In genomic region chr6:79913369-79913768, GRCh38 we compare ENCODE assay signal across 2 cellular contexts.
TF ChIP-seq lines count a peak whose summit lies in the region.

No MANE protein-coding gene starts in this region.

TF ChIP-seq in SK-N-SH, 30 proteins besides CTCF, POLR2A, EP300 and RAD21:
- TF ChIP-seq, protein P1, sequence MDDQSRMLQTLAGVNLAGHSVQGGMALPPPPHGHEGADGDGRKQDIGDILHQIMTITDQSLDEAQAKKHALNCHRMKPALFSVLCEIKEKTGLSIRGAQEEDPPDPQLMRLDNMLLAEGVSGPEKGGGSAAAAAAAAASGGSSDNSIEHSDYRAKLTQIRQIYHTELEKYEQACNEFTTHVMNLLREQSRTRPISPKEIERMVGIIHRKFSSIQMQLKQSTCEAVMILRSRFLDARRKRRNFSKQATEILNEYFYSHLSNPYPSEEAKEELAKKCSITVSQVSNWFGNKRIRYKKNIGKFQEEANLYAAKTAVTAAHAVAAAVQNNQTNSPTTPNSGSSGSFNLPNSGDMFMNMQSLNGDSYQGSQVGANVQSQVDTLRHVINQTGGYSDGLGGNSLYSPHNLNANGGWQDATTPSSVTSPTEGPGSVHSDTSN (IDR thresholded peaks at IDR 0.05): no peak

TF ChIP-seq in SK-N-SH treated with all-trans-retinoic acid at 6 μM for 48 hours, 23 proteins besides CTCF, POLR2A, EP300 and RAD21:
- TF ChIP-seq PPARA (CRISPR knock-in tag; IDR thresholded peaks at IDR 0.05; ENCODE audit: borderline replicate concordance) (no peak), ZFP30 (CRISPR knock-in tag; IDR thresholded peaks at IDR 0.05) (no peak), TOX (CRISPR knock-in tag; IDR thresholded peaks at IDR 0.05; ENCODE audit: borderline replicate concordance) (no peak)
